In genomic region chr2:111219285-111219684, GRCh38 we compare ENCODE assay signal across 9 cellular contexts.
DNase-seq lines count a peak whose midpoint lies in the region; ATAC-seq and TF ChIP-seq lines count a peak whose summit lies in the region.
"Had no signal": no experiment of that assay in that cellular context is flagged by ENCODE, and none has a peak within 500 bp of the region (broad histone marks: within the 10 kb centered on the region; RNA-seq: fewer than 3 reads in every experiment).

No MANE protein-coding gene starts in this region.

- peaks cover 7 to 16% of the 10 kb centered on the region in 2 donors for H3K4me1 Mint-ChIP-seq in natural killer cell treated with Interleukin-12 subunit alpha and Interleukin-12 subunit beta and Interleukin-15 and Interleukin-18, amount 100 ng/mL, for 72 hours (ENCODE audit: low read depth in 2 of 2)
- H3K4me1 Mint-ChIP-seq in natural killer cell, result peaks cover 7 to 13% of the 10 kb centered on the region in 2 donors

- H3K36me3 Mint-ChIP-seq in natural killer cell treated with Interleukin-12 subunit alpha and Interleukin-12 subunit beta and Interleukin-15 and Interleukin-18, amount 100 ng/mL, for 72 hours, result peaks cover 17% of the 10 kb centered on the region
- peaks cover 17% of the 10 kb centered on the region for H3K36me3 Mint-ChIP-seq in natural killer cell

- intact Hi-C loops in natural killer cell (cut with micrococcal nuclease), result no loop called here

- no peak for ATAC-seq in natural killer cell treated with Interleukin-12 subunit alpha and Interleukin-12 subunit beta and Interleukin-15 and Interleukin-18, amount 100 ng/mL, for 72 hours
- ATAC-seq in natural killer cell (no peak), HG03097 (IDR thresholded peaks at IDR 0.05; ENCODE audit: low FRiP score, unreplicated experiment) (peak; percentile 63)

- peaks cover 5 to 7% of the 10 kb centered on the region in 2 donors for H3K27me3 Mint-ChIP-seq in natural killer cell treated with Interleukin-12 subunit alpha and Interleukin-12 subunit beta and Interleukin-15 and Interleukin-18, amount 100 ng/mL, for 72 hours
- H3K27me3 Mint-ChIP-seq in natural killer cell (ENCODE audit: low read depth in 2 of 2), result peaks cover 0 to 5% of the 10 kb centered on the region in 2 donors

- no peak overlapping the region for H3K27ac Mint-ChIP-seq in natural killer cell treated with Interleukin-12 subunit alpha and Interleukin-12 subunit beta and Interleukin-15 and Interleukin-18, amount 100 ng/mL, for 72 hours
- no peak overlapping the region for H3K27ac Mint-ChIP-seq in natural killer cell

- peak; percentile 35 for DNase-seq in natural killer cell treated with Interleukin-12 subunit alpha and Interleukin-12 subunit beta and Interleukin-15 and Interleukin-18, amount 100 ng/mL, for 72 hours (ENCODE audit: low spot score)
- DNase-seq in natural killer cell (no peak), SIG-M5 treated with dmso at 0.1 percent for 504 hours (lab: John Stamatoyannopoulos, UW; ENCODE audit: unreplicated experiment) (peak; percentile 57), NCI-H2029 (lab: John Stamatoyannopoulos, UW) (no peak), DMS153 treated with DMSO at 0.1 percent for 48 hours (lab: John Stamatoyannopoulos, UW; ENCODE audit: unreplicated experiment) (no peak), NCI-H1930 (lab: John Stamatoyannopoulos, UW) (no peak)
- DNase-seq in stimulated activated CD4-positive, alpha-beta T cell treated with anti-CD3 and anti-CD28 coated beads, Interleukin-12 subunit alpha, Interleukin-12 subunit beta, amount 100 ng/mL, for 4 hours, result no peak
- DNase-seq: upper lobe of left lung had no signal

- H3K9me3 Mint-ChIP-seq in natural killer cell treated with Interleukin-12 subunit alpha and Interleukin-12 subunit beta and Interleukin-15 and Interleukin-18, amount 100 ng/mL, for 72 hours, result peaks cover 10% of the 10 kb centered on the region
- peaks cover 2 to 3% of the 10 kb centered on the region in 2 donors for H3K9me3 Mint-ChIP-seq in natural killer cell

- no peak overlapping the region for H3K4me3 Mint-ChIP-seq in natural killer cell treated with Interleukin-12 subunit alpha and Interleukin-12 subunit beta and Interleukin-15 and Interleukin-18, amount 100 ng/mL, for 72 hours
- H3K4me3 Mint-ChIP-seq in natural killer cell, result no peak overlapping the region

- no peak for TF ChIP-seq CTCF in natural killer cell (IDR thresholded peaks at IDR 0.05)

Comparison
In these comparisons a context has a peak if more than half of its experiments do, and no peak if none do; other contexts are left out.
1. DNase-seq: peak in natural killer cell treated with Interleukin-12 subunit alpha and Interleukin-12 subunit beta and Interleukin-15 and Interleukin-18, amount 100 ng/mL, for 72 hours (single experiment) and SIG-M5 treated with dmso at 0.1 percent for 504 hours (single experiment); none in natural killer cell (single experiment), stimulated activated CD4-positive, alpha-beta T cell treated with anti-CD3 and anti-CD28 coated beads, Interleukin-12 subunit alpha, Interleukin-12 subunit beta, amount 100 ng/mL, for 4 hours (single experiment), NCI-H2029 (single experiment), DMS153 treated with DMSO at 0.1 percent for 48 hours (single experiment) and NCI-H1930 (0 of 2).